ENCODE assay signal across 13 cellular contexts in genomic region chr5:111781200-111781599, GRCh38. TPM values are rescaled to one million over a fixed set of nuclear protein-coding genes. Genes with fewer than 3 reads are reported as not detected.
A peak's percentile ranks its signal among the peaks of the same experiment; 100 is the strongest.
DNase-seq lines count a peak whose midpoint lies in the region; ATAC-seq and TF ChIP-seq lines count a peak whose summit lies in the region.
"Had no signal": no experiment of that assay in that cellular context is flagged by ENCODE, and none has a peak within 500 bp of the region (broad histone marks: within the 10 kb centered on the region; RNA-seq: fewer than 3 reads in every experiment).

No MANE protein-coding gene starts in this region.

- intact Hi-C loops in lower lobe of right lung (cut with DNase I), result no loop called here

- H3K79me2 ChIP-seq in GM23248 (ENCODE audit: insufficient read depth), result no peaks in the 10 kb centered on the region

- H3K9me3 ChIP-seq in lower lobe of right lung, result no peaks in the 10 kb centered on the region
- no peaks in the 10 kb centered on the region for H3K9me3 ChIP-seq in GM23248 (ENCODE audit: low read depth)
- H3K9me3 ChIP-seq: mucosa of descending colon had no signal

- no peak overlapping the region for H3K9ac ChIP-seq in GM23248

- peak; percentile 50 for DNase-seq in AG08395 (ENCODE audit: low spot score)
- peak; percentile 83 for DNase-seq in M059J (ENCODE audit: low read depth)
- DNase-seq in choroid plexus epithelial cell (ENCODE audit: low read depth), result peak; percentile 44
- peak; percentile 73 for DNase-seq in lower lobe of right lung
- DNase-seq in COLO668 (lab: John Stamatoyannopoulos, UW; ENCODE audit: unreplicated experiment), result no peak
- no peak for DNase-seq in GM23248
- DNase-seq: activated CD4-positive, alpha-beta T cell treated with anti-CD3 and anti-CD28 coated beads, Interleukin-2, amount 10 ng/mL, durations not matched to agents 24 days and 14 days; activated naive CD4-positive, alpha-beta T cell treated with Interleukin-2 at 50 U/mL for 16 hours had no signal

- H3K4me2 ChIP-seq in GM23248 (ENCODE audit: unreplicated experiment), result no peak overlapping the region

- H3K9me2 ChIP-seq in GM23248 (ENCODE audit: insufficient read depth), result no peaks in the 10 kb centered on the region

- H3K4me1 ChIP-seq in lower lobe of right lung, result peaks cover 7% of the 10 kb centered on the region
- peaks cover 21% of the 10 kb centered on the region for H3K4me1 ChIP-seq in GM23248 (ENCODE audit: insufficient read depth)

- H4K20me1 ChIP-seq in GM23248 (ENCODE audit: insufficient read depth), result no peaks in the 10 kb centered on the region

- TF ChIP-seq CTCF in choroid plexus epithelial cell (conservative IDR thresholded peaks at IDR 0.05; ENCODE audit: low read depth, low read length), result no peak
- TF ChIP-seq CTCF in lower lobe of right lung (IDR thresholded peaks at IDR 0.05), result no peak

- H3K27me3 ChIP-seq in lower lobe of right lung (ENCODE audit: low read depth) (no peaks in the 10 kb centered on the region), GM23248 (replicated peaks; ENCODE audit: insufficient read depth) (no peaks in the 10 kb centered on the region)

- no peaks in the 10 kb centered on the region for H3F3A ChIP-seq in GM23248 (ENCODE audit: insufficient read depth)

- H3K27ac ChIP-seq in lower lobe of right lung, result no peak overlapping the region
- no peak overlapping the region for H3K27ac ChIP-seq in GM23248
- H3K27ac ChIP-seq: coronary artery, skin epidermis had no signal

- no peak overlapping the region for H2AFZ ChIP-seq in GM23248

- H3K36me3 ChIP-seq in lower lobe of right lung, result no peaks in the 10 kb centered on the region
- no peaks in the 10 kb centered on the region for H3K36me3 ChIP-seq in GM23248 (ENCODE audit: low read depth)

- H3K4me3 ChIP-seq in choroid plexus epithelial cell (ENCODE audit: low read depth, low read length) (no peak overlapping the region), lower lobe of right lung (no peak overlapping the region), GM23248 (no peak overlapping the region)
- H3K4me3 ChIP-seq: coronary artery, mucosa of descending colon, skin epidermis had no signal

- peak; percentile 26 to 68 for ATAC-seq in lower lobe of right lung
- no peak for ATAC-seq in GM18867 (IDR thresholded peaks at IDR 0.05; ENCODE audit: unreplicated experiment)
- ATAC-seq in HG02938 (IDR thresholded peaks at IDR 0.05; ENCODE audit: unreplicated experiment), result no peak
- ATAC-seq: mucosa of descending colon had no signal

- 74 to 78% methylated on average over 6 of the region's 6 CpGs for WGBS in GM23248 (ENCODE audit: low coverage in 1 of 2, low lambda C conversion rate in 2 of 2, missing lambda C conversion rate in 2 of 2), 2 experiments

- in situ Hi-C loops in GM23248 (cut with MboI), result no loop called here

RNA-seq across cellular contexts. Expression of gene NREP, which starts 24.2 kb away (rescaled TPM):
- 143 and 152 TPM in 2 replicates for total RNA-seq in M059J (2014; rRNA removed; shearing (Covaris generic))
- total RNA-seq in lower lobe of right lung, result 21.6 TPM
- total RNA-seq in GM23248 (2014; rRNA removed; shearing (Covaris generic)), result 1,282 and 1,485 TPM in 2 replicates
- 1,378 and 1,415 TPM in 2 replicates for polyA plus RNA-seq in GM23248 (2016; fragmentation: Nextera tagmentation; extraction: Ambion mirVana)

Comparison
In these comparisons a context has a peak if more than half of its experiments do, and no peak if none do; other contexts are left out.
1. DNase-seq: peak in AG08395 (single experiment), M059J (single experiment), choroid plexus epithelial cell (single experiment) and lower lobe of right lung (single experiment); none in COLO668 (single experiment) and GM23248 (single experiment).
2. ATAC-seq: peak in lower lobe of right lung (2 of 2); none in GM18867 (single experiment) and HG02938 (single experiment).